Comparison of ENCODE assay signal across 9 cellular contexts in the genomic region with DNA sequence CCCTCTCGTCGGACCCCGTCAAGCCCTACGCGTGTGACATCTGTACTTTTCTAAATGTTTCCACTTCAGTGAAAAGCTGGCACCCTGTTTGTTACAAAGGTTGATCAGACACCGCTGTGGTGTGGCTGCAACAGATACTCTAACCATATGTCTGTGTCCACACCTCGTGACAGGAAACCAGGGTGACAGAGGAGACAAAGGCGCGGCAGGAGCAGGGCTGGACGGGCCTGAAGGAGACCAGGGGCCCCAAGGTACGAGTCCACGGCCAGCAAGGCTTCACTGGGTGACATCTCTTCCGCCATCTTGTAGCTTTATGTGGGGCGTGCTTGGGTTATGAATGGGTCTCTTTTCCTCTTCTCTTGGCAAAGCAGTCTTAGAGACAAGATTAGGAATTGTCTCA. TPM values are rescaled to one million over a fixed set of nuclear protein-coding genes. Genes with fewer than 3 reads are reported as not detected.
A peak's percentile ranks its signal among the peaks of the same experiment; 100 is the strongest.
DNase-seq lines count a peak whose midpoint lies in the region; ATAC-seq and TF ChIP-seq lines count a peak whose summit lies in the region.
"Had no signal": no experiment of that assay in that cellular context is flagged by ENCODE, and none has a peak within 500 bp of the region (broad histone marks: within the 10 kb centered on the region; RNA-seq: fewer than 3 reads in every experiment).

No MANE protein-coding gene starts in this region.

- H3K4me1 ChIP-seq in mucosa of descending colon (ENCODE audit: low read depth) (peaks cover 6% of the 10 kb centered on the region), gastroesophageal sphincter (no peaks in the 10 kb centered on the region)

- peaks cover 27% of the 10 kb centered on the region for H3K27me3 ChIP-seq in gastroesophageal sphincter

- DNase-seq in NAMALWA (ENCODE audit: low spot score) (peak; percentile 93), mucosa of descending colon (peak; percentile 64 to 72 (median 70)), T-helper 2 cell (no peak), kidney glomerular epithelial cell (lab: John Stamatoyannopoulos, UW) (no peak)
- DNase-seq: DND-41 had no signal

- TF ChIP-seq CTCF in mucosa of descending colon (IDR thresholded peaks at IDR 0.05) (no peak), gastroesophageal sphincter (IDR thresholded peaks at IDR 0.05) (no peak)

- H3K36me3 ChIP-seq in mucosa of descending colon (ENCODE audit: low read depth) (no peaks in the 10 kb centered on the region), gastroesophageal sphincter (peaks cover 0 to 13% of the 10 kb centered on the region in 2 donors)

- ATAC-seq in GM18909 (IDR thresholded peaks at IDR 0.05; ENCODE audit: poor library complexity, unreplicated experiment) (peak; percentile 68), GM21825 (IDR thresholded peaks at IDR 0.05; ENCODE audit: unreplicated experiment) (peak; percentile 44), mucosa of descending colon (peak; percentile 83), gastroesophageal sphincter (no peak)

- H3K27ac ChIP-seq in gastroesophageal sphincter = no peak overlapping the region

- H3K9me3 ChIP-seq in mucosa of descending colon (no peaks in the 10 kb centered on the region), gastroesophageal sphincter (no peaks in the 10 kb centered on the region)

- no peak for TF ChIP-seq EP300 in gastroesophageal sphincter (IDR thresholded peaks at IDR 0.05)

- 84 to 92% methylated on average over 5 to 14 of the region's 14 CpGs for WGBS in gastroesophageal sphincter (ENCODE audit: low coverage in 1 of 2), 2 donors

- TF ChIP-seq POLR2A in gastroesophageal sphincter (IDR thresholded peaks at IDR 0.05) = no peak

- intact Hi-C loops in mucosa of descending colon (cut with DNase I, micrococcal nuclease) = no loop called here

- H3K4me3 ChIP-seq in mucosa of descending colon (no peak overlapping the region), gastroesophageal sphincter (no peak overlapping the region)

RNA-seq across cellular contexts. Expression of gene COL9A3, which starts 21.7 kb away (rescaled TPM):
- total RNA-seq in mucosa of descending colon (10 to 100 TPM in 1 of 3 donors, 1 to 10 TPM in 1, under 1 TPM in 1; 0.70 to 12.4 (median 2.3) TPM), gastroesophageal sphincter (10 to 100 TPM in 2 of 4 donors, 1 to 10 TPM in 2; 8.8 to 29.9 (median 14.3) TPM)
- total RNA-seq: activated CD8-positive, alpha-beta memory T cell treated with anti-CD3 and anti-CD28 coated beads for 36 hours had no signal

RNA-seq across cellular contexts. Expression of gene TCFL5, which starts 23.1 kb away (rescaled TPM):
- total RNA-seq in mucosa of descending colon (10 to 100 TPM in 1 of 3 donors, 1 to 10 TPM in 2; 4.3 to 13.3 (median 6.6) TPM), gastroesophageal sphincter (10 to 100 TPM; 12.0 to 28.9 (median 13.8) TPM)

RNA-seq across cellular contexts. Expression of gene OGFR, which starts 33.9 kb away (rescaled TPM):
- total RNA-seq in mucosa of descending colon (10 to 100 TPM; 39.3 to 63.1 (median 48.5) TPM), gastroesophageal sphincter (10 to 100 TPM; 55.1 to 61.0 (median 58.9) TPM)

RNA-seq across cellular contexts. Expression of gene MRGBP, which starts 42.2 kb away (rescaled TPM):
- total RNA-seq in mucosa of descending colon (10 to 100 TPM in 1 of 3 donors, 1 to 10 TPM in 2; 7.1 to 11.0 (median 8.3) TPM), gastroesophageal sphincter (10 to 100 TPM in 3 of 4 donors, 1 to 10 TPM in 1; 9.3 to 15.6 (median 14.5) TPM)

Comparison
In these comparisons a context has a peak if more than half of its experiments do, and no peak if none do; other contexts are left out.
1. DNase-seq: peak in NAMALWA (single experiment) and mucosa of descending colon (3 of 3); none in T-helper 2 cell (0 of 5) and kidney glomerular epithelial cell (single experiment).